In the genomic region with DNA sequence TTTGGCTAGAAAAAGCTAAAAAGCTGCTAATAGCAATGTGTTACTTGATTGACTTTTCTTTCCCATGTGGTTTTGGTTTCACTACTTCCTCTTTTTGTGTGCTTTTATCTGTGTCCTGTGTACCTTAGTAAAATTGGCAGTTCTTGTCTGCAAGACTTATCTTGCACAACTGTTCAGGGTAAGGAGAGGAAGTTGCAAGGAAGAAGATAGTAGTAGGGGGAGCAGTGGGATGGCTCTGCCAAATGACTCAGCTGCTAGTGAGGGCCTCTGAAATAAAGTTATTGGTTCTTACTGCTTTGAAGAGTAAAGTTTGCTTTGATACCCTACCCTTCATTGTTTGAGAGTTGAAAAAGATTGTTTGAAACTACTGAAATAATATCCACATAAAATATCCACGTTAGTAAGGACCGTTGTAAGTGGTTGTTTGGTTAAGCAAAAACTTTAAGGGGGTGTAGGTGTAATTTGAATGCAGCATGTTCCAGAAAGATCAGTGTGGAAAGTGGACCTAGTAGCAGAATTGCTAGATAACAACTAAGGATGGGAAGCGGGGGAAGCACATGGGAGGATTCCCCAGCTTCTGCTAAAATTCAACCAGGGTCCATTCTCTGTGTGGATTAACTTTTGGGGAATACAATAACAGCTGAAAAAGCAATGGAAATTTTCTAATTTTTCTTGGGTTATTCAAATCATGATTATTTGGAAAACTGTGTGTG, we compare ENCODE assay signal across 1 cellular context.
A peak's percentile ranks its signal among the peaks of the same experiment; 100 is the strongest.
TF ChIP-seq lines count a peak whose summit lies in the region.

No MANE protein-coding gene starts in this region.

TF ChIP-seq in K562, 482 proteins besides CTCF, POLR2A, EP300 and RAD21 (continued from another document):
- TF ChIP-seq LCOR (CRISPR knock-in tag; IDR thresholded peaks at IDR 0.05), result peak; percentile 92; the same call in 1 of the 2 replicates
- TF ChIP-seq NFIC (IDR thresholded peaks at IDR 0.05), result peak; percentile 84
- no peak for TF ChIP-seq ASH1L (IDR thresholded peaks at IDR 0.05; ENCODE audit: borderline replicate concordance, low read depth, partially characterized antibody)
- no peak for TF ChIP-seq SREBF1 (IDR thresholded peaks at IDR 0.05; ENCODE audit: borderline replicate concordance, low read depth, low read length)
- TF ChIP-seq SMARCA4 (IDR thresholded peaks at IDR 0.05), result peak; percentile 99
- TF ChIP-seq FOSL1 (tag; conservative IDR thresholded peaks at IDR 0.05), result peak; percentile 92
- TF ChIP-seq RUNX1 (IDR thresholded peaks at IDR 0.05; ENCODE audit: low read depth), result no peak
- peak; percentile 65 for TF ChIP-seq CXXC5 (CRISPR knock-in tag; IDR thresholded peaks at IDR 0.05)
- TF ChIP-seq MXD1 (CRISPR knock-in tag; IDR thresholded peaks at IDR 0.05; ENCODE audit: borderline replicate concordance, poor library complexity, severe bottlenecking), result no peak
- peak; percentile 97 for TF ChIP-seq SMARCC2 (IDR thresholded peaks at IDR 0.05; ENCODE audit: low read depth)
- TF ChIP-seq KAT2B (IDR thresholded peaks at IDR 0.05; ENCODE audit: low read depth, low read length), result no peak
- peak; percentile 97 for TF ChIP-seq MECOM (CRISPR knock-in tag; IDR thresholded peaks at IDR 0.05)
- 0 out of 2 replicates have a peak, but pooled peaks have one; percentile 14 for TF ChIP-seq ZNF121 (CRISPR knock-in tag; conservative IDR thresholded peaks at IDR 0.05)
- peak; percentile 62; the same call in 1 of the 2 replicates for TF ChIP-seq ZKSCAN8 (CRISPR knock-in tag; IDR thresholded peaks at IDR 0.05)
- TF ChIP-seq TGIF2 (CRISPR knock-in tag; IDR thresholded peaks at IDR 0.05), result no peak
